In the genomic region with DNA sequence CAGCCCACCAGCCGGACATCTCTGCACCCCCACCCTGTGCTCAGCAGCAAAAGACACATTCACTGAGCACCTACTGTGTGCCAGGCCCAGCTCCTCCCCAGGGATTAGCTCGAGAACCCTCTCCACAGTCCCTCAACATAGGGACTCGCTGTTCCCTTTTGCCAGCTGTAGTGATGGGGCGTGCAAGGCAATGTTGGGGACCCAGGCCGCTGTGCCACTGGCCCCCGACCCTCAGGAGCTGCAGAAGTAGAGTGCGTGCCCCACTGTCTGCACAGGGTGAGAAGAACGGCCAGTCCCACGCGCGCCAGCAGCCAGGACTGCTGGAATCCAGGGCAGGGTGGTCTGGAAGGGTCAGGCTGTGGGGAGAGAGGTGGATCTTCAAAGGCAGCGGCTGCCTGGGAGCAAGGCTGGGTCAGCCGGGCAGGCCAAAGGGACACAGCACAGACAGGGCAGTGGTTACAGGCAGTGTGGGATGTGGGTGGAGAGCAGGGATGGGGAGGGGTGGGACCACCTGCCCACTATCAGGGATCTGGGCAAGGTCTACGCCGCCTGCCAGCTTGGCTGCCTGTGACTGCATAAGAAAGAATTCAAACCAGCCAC, we compare ENCODE assay signal across 34 cellular contexts.
DNase-seq lines count a peak whose midpoint lies in the region; ATAC-seq, FAIRE-seq and TF ChIP-seq lines count a peak whose summit lies in the region.
"Had no signal": no experiment of that assay in that cellular context is flagged by ENCODE, and none has a peak within 500 bp of the region (broad histone marks: within the 10 kb centered on the region; RNA-seq: fewer than 3 reads in every experiment).

No MANE protein-coding gene starts in this region.

- H3K9me3 ChIP-seq in liver (ENCODE audit: control insufficient read depth in 4 of 4, low read length in 3 of 4): no peaks in the 10 kb centered on the region
- H3K9me3 ChIP-seq: adrenal gland, MG63, suprapubic skin had no signal

- peak; percentile 55 for DNase-seq in Right ventricle myocardium inferior (ENCODE audit: missing footprints)
- DNase-seq in left cardiac atrium: no peak
- no peak for DNase-seq in WTC11 (ENCODE audit: low spot score)
- no peak for DNase-seq in type B pancreatic cell (ENCODE audit: extremely low spot score, unreplicated experiment)
- DNase-seq in cerebellar nuclear complex (lab: John Stamatoyannopoulos, UW): no peak
- no peak for DNase-seq in NCI-H2227 treated with DMSO at 0.1 percent for 48 hours (lab: John Stamatoyannopoulos, UW)
- DNase-seq in GM12892 (ENCODE audit: insufficient read length): no peak
- DNase-seq: 8988T; activated CD4-positive, alpha-beta T cell treated with anti-CD3 and anti-CD28 coated beads for 36 hours; activated CD8-positive, alpha-beta memory T cell treated with anti-CD3 and anti-CD28 coated beads, Interleukin-2, amount 50 U/mL, for 48 hours; activated CD8-positive, alpha-beta T cell treated with anti-CD3 and anti-CD28 coated beads for 36 hours; activated naive CD4-positive, alpha-beta T cell treated with anti-CD3 and anti-CD28 coated beads for 36 hours; adrenal gland; brain microvascular endothelial cell; CD4-positive, alpha-beta T cell; DND-41; GF-D8; hypothalamus; MG63; naive thymus-derived CD4-positive, alpha-beta T cell; NCI-H1105 treated with DMSO at 0.1 percent for 48 hours; NCI-H2029; NCI-H526; NK-92 treated with Interleukin-12 subunit alpha and Interleukin-12 subunit beta, amount 100 ng/mL, for 24 hours; PC-3; SHP77 had no signal

- peaks cover 38 to 79% (median 59%) of the 10 kb centered on the region in 4 donors for H3K4me1 ChIP-seq in liver (ENCODE audit: control insufficient read depth in 4 of 4, insufficient read depth in 4 of 4, low read length in 3 of 4)

- POLR2A ChIA-PET in WTC11 (lab: Charles Lee): no interaction called here

- no peaks in the 10 kb centered on the region for H3K36me3 Mint-ChIP-seq in WTC11
- no peaks in the 10 kb centered on the region for H3K36me3 Mint-ChIP-seq in type B pancreatic cell
- H3K36me3 Mint-ChIP-seq: naive thymus-derived CD4-positive, alpha-beta T cell; stimulated activated memory B cell treated with anti-CD40 and anti-IgM and Interleukin-4, amounts not matched to agents 10 μg/mL and 1 μg/mL and 100 μg/mL, for 72 hours had no signal

- H3K9me3 Mint-ChIP-seq in WTC11 (no peaks in the 10 kb centered on the region), type B pancreatic cell (no peaks in the 10 kb centered on the region)
- H3K9me3 Mint-ChIP-seq: activated CD8-positive, alpha-beta T cell treated with anti-CD3 and anti-CD28 coated beads for 36 hours; activated naive CD4-positive, alpha-beta T cell treated with anti-CD3 and anti-CD28 coated beads for 36 hours; activated T-helper 1 cell treated with anti-CD3 and anti-CD28 coated beads, Interleukin-12 subunit alpha, Interleukin-12 subunit beta, Interleukin-2, Interleukin-4 antibody, amounts not matched to agents 30 ng/mL and 10 ng/mL and 1 ng/mL, durations not matched to agents 14 hours and 24 hours and 36 hours; CD4-positive, alpha-beta T cell; stimulated activated memory B cell treated with anti-CD40 and anti-IgM and Interleukin-4, amounts not matched to agents 10 μg/mL and 1 μg/mL and 100 μg/mL, for 72 hours; T-helper 2 cell treated with Interferon-gamma antibody and Interleukin-4, amounts not matched to agents 5 μg/mL and 100 μg/mL, for 36 hours had no signal

- intact Hi-C loops in Right ventricle myocardium inferior (cut with DNase I) (no loop called here), left cardiac atrium (cut with DNase I) (no loop called here)

- no peak overlapping the region for H3K9ac ChIP-seq in liver (ENCODE audit: low read depth in 1 of 2, low read length in 2 of 2)
- H3K9ac ChIP-seq: KMS-11 had no signal

- TF ChIP-seq RAD21 in liver (IDR thresholded peaks at IDR 0.05): no peak

- WGBS in liver: 67% methylated on average over 15 of the region's 15 CpGs

- H3K4me3 ChIP-seq in liver (ENCODE audit: low read depth in 1 of 3, low read length in 3 of 3): no peak overlapping the region
- H3K4me3 ChIP-seq: adrenal gland, MG63, suprapubic skin had no signal

- CTCF ChIA-PET in WTC11 (lab: Charles Lee): interaction anchor here (1.1 to 2.6 kb wide), 13 partner anchors 13 to 229 kb away, joined by 3 to 11 read pairs (median 5); no protein-coding TSS in a partner anchor

- no peaks in the 10 kb centered on the region for H3K27me3 ChIP-seq in liver (ENCODE audit: control insufficient read depth in 4 of 4, insufficient read depth in 4 of 4, low read length in 3 of 4)
- H3K27me3 ChIP-seq: adrenal gland, brain microvascular endothelial cell, MG63, suprapubic skin had no signal

- H3K27me3 Mint-ChIP-seq in WTC11 (ENCODE audit: low read depth): no peaks in the 10 kb centered on the region
- H3K27me3 Mint-ChIP-seq in type B pancreatic cell: no peaks in the 10 kb centered on the region
- H3K27me3 Mint-ChIP-seq: activated CD4-positive, alpha-beta T cell treated with anti-CD3 and anti-CD28 coated beads for 36 hours; activated CD8-positive, alpha-beta T cell treated with anti-CD3 and anti-CD28 coated beads for 36 hours; CD4-positive, alpha-beta T cell had no signal

- H3K27ac Mint-ChIP-seq in WTC11: no peak overlapping the region; the same call in 1 of the 2 replicates
- H3K27ac Mint-ChIP-seq in type B pancreatic cell: peak overlapping the region; percentile 75
- H3K27ac Mint-ChIP-seq: activated CD4-positive, alpha-beta T cell treated with anti-CD3 and anti-CD28 coated beads for 36 hours; activated CD8-positive, alpha-beta T cell treated with anti-CD3 and anti-CD28 coated beads for 36 hours; activated naive CD4-positive, alpha-beta T cell treated with anti-CD3 and anti-CD28 coated beads for 36 hours; activated T-helper 1 cell treated with anti-CD3 and anti-CD28 coated beads, Interleukin-12 subunit alpha, Interleukin-12 subunit beta, Interleukin-2, Interleukin-4 antibody, amounts not matched to agents 30 ng/mL and 10 ng/mL and 1 ng/mL, durations not matched to agents 14 hours and 24 hours and 36 hours; CD4-positive, alpha-beta T cell; stimulated activated memory B cell treated with anti-CD40 and anti-IgM and Interleukin-4, amounts not matched to agents 10 μg/mL and 1 μg/mL and 100 μg/mL, for 72 hours; T-helper 2 cell treated with Interferon-gamma antibody and Interleukin-4, amounts not matched to agents 5 μg/mL and 100 μg/mL, for 36 hours had no signal

- no peak for TF ChIP-seq POLR2A in GM12892 (IDR thresholded peaks at IDR 0.05; ENCODE audit: low read depth, low read length)

- FAIRE-seq in GM12892 (lab: Jason Lieb, UNC): no peak
- FAIRE-seq: D721Med, H54 had no signal

- H3K4me3 Mint-ChIP-seq in WTC11 (no peak overlapping the region), type B pancreatic cell (peak overlapping the region; percentile 72)
- H3K4me3 Mint-ChIP-seq: activated CD4-positive, alpha-beta T cell treated with anti-CD3 and anti-CD28 coated beads for 36 hours; activated CD8-positive, alpha-beta T cell treated with anti-CD3 and anti-CD28 coated beads for 36 hours; activated naive CD4-positive, alpha-beta T cell treated with anti-CD3 and anti-CD28 coated beads for 36 hours; activated T-helper 1 cell treated with anti-CD3 and anti-CD28 coated beads, Interleukin-12 subunit alpha, Interleukin-12 subunit beta, Interleukin-2, Interleukin-4 antibody, amounts not matched to agents 30 ng/mL and 10 ng/mL and 1 ng/mL, durations not matched to agents 14 hours and 24 hours and 36 hours; CD4-positive, alpha-beta T cell; naive thymus-derived CD4-positive, alpha-beta T cell; stimulated activated memory B cell treated with anti-CD40 and anti-IgM and Interleukin-4, amounts not matched to agents 10 μg/mL and 1 μg/mL and 100 μg/mL, for 72 hours; T-helper 2 cell treated with Interferon-gamma antibody and Interleukin-4, amounts not matched to agents 5 μg/mL and 100 μg/mL, for 36 hours had no signal

- ATAC-seq in Right ventricle myocardium inferior: no peak
- ATAC-seq in left cardiac atrium: no peak
- no peak for ATAC-seq in WTC11
- ATAC-seq: activated CD4-positive, alpha-beta T cell treated with anti-CD3 and anti-CD28 coated beads for 36 hours; activated CD8-positive, alpha-beta T cell treated with anti-CD3 and anti-CD28 coated beads for 36 hours; naive thymus-derived CD4-positive, alpha-beta T cell; PC-3; stimulated activated memory B cell treated with anti-CD40 and anti-IgM and Interleukin-4, amounts not matched to agents 10 μg/mL and 1 μg/mL and 100 μg/mL, for 72 hours had no signal

- no peaks in the 10 kb centered on the region for H3K36me3 ChIP-seq in liver (ENCODE audit: control insufficient read depth in 4 of 4, insufficient read depth in 3 of 4, low read depth in 1 of 4, low read length in 3 of 4)
- H3K36me3 ChIP-seq: adrenal gland, brain microvascular endothelial cell, MG63, suprapubic skin had no signal

- H3K4me1 Mint-ChIP-seq in WTC11: peaks cover 45% of the 10 kb centered on the region
- peaks cover 56% of the 10 kb centered on the region for H3K4me1 Mint-ChIP-seq in type B pancreatic cell (ENCODE audit: unreplicated experiment)
- H3K4me1 Mint-ChIP-seq: activated CD4-positive, alpha-beta T cell treated with anti-CD3 and anti-CD28 coated beads for 36 hours; naive thymus-derived CD4-positive, alpha-beta T cell; stimulated activated memory B cell treated with anti-CD40 and anti-IgM and Interleukin-4, amounts not matched to agents 10 μg/mL and 1 μg/mL and 100 μg/mL, for 72 hours had no signal

- no peak for TF ChIP-seq CTCF in WTC11 (IDR thresholded peaks at IDR 0.05)
- TF ChIP-seq CTCF in liver (IDR thresholded peaks at IDR 0.05; ENCODE audit: low read depth, low read length, missing input control): no peak
- TF ChIP-seq CTCF in type B pancreatic cell (conservative IDR thresholded peaks at IDR 0.05): no peak

- peak overlapping the region; percentile 93 for H3K27ac ChIP-seq in liver (ENCODE audit: low read depth in 1 of 2, low read length in 2 of 2)
- H3K27ac ChIP-seq: adrenal gland, brain microvascular endothelial cell, KMS-11, suprapubic skin had no signal

TF ChIP-seq in WTC11, 78 proteins besides CTCF, POLR2A, EP300 and RAD21:
- TF ChIP-seq TEAD1 (CRISPR knock-in tag; IDR thresholded peaks at IDR 0.05) (no peak), ZNF416 (CRISPR knock-in tag; IDR thresholded peaks at IDR 0.05) (no peak), GABPB1 (CRISPR knock-in tag; IDR thresholded peaks at IDR 0.05) (peak; percentile 56; the same call in 1 of the 2 replicates)

TF ChIP-seq in liver, 16 proteins besides CTCF, POLR2A, EP300 and RAD21:
- TF ChIP-seq RXRA (IDR thresholded peaks at IDR 0.05) (peak; percentile 45 to 54), YY1 (IDR thresholded peaks at IDR 0.05) (no peak), FOXA1 (IDR thresholded peaks at IDR 0.05) (no peak), FOXA2 (IDR thresholded peaks at IDR 0.05) (no peak), JUND (IDR thresholded peaks at IDR 0.05) (no peak), HNF4A (conservative IDR thresholded peaks at IDR 0.05) (peak; percentile 38 to 39), HNF4G (IDR thresholded peaks at IDR 0.05) (no peak), TAF1 (conservative IDR thresholded peaks at IDR 0.05) (no peak)
- TF ChIP-seq, protein P1, sequence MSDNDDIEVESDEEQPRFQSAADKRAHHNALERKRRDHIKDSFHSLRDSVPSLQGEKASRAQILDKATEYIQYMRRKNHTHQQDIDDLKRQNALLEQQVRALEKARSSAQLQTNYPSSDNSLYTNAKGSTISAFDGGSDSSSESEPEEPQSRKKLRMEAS (IDR thresholded peaks at IDR 0.05): no peak
